In the genomic region with DNA sequence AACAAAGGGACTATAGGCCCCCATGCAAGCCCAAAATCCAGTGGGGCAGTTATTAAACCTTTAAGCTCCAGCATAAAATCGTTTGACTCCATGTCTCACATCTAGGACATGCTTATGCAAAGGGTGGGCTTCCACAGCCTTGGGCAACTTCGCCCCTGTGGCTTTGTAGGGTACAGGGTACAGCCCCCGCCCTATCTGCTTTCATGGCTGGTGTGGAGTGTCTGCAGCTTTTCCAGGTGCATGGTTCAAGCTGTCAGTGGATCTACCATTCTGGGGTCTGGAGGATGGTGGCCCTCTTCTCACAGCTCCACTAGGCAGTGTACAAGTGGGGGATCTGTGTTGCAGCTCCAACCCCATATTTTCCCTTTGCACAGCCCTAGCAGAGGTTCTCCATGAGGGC, we compare ENCODE assay signal across 9 cellular contexts.
"Had no signal": no experiment of that assay in that cellular context is flagged by ENCODE, and none has a peak within 500 bp of the region (broad histone marks: within the 10 kb centered on the region; RNA-seq: fewer than 3 reads in every experiment).

No MANE protein-coding gene starts in this region.

- ATAC-seq: GM23338, HCT116 had no signal

- H3K27ac ChIP-seq: GM23248 had no signal

- H3K4me1 Mint-ChIP-seq: GM23338, H9 had no signal

- H2AFZ ChIP-seq: GM23248, GM23338 had no signal

- H3K36me3 ChIP-seq: HAP-1 had no signal

- H3K4me3 ChIP-seq: GM23248, GM23338, HAP-1 had no signal

- DNase-seq: GM23248, GOT3, H7, H9, HCEC 1CT, HFFc6 had no signal

- H3K4me2 ChIP-seq: GM23338 had no signal

- H3K4me3 Mint-ChIP-seq: GM23338, H9, HFFc6 had no signal

- H3K4me1 ChIP-seq: HAP-1 had no signal

- H3K9ac ChIP-seq: GM23248 had no signal

- H3K27ac Mint-ChIP-seq: GM23338, H9, HFFc6 had no signal

- H3K9me3 ChIP-seq: HAP-1 had no signal
